15 cellular contexts compared by ENCODE assay signal in the genomic region with DNA sequence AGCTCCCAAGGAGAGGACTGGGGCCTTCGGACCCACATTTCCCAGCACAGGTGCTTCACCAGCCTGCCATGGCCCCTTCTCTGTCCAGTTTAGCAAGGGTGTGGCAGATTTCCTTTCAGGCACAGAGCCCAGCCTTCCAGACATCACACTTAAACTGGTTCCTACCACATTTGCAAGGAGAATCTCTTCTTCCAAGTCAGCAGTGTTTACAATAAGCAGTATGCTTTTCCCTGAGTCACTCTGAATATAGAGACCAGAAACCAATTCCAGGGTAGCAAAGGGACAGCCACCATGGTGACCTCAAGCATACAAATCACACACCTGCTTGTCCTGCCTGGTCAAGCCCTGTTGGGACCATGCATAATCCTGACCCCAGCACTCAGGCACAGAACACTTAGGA. TPM values are rescaled to one million over a fixed set of nuclear protein-coding genes. Genes with fewer than 3 reads are reported as not detected.
DNase-seq lines count a peak whose midpoint lies in the region; ATAC-seq and TF ChIP-seq lines count a peak whose summit lies in the region.
"Had no signal": no experiment of that assay in that cellular context is flagged by ENCODE, and none has a peak within 500 bp of the region (broad histone marks: within the 10 kb centered on the region; RNA-seq: fewer than 3 reads in every experiment).

No MANE protein-coding gene starts in this region.

- H3K4me1 ChIP-seq in Karpas-422 (ENCODE audit: low read length) (no peaks in the 10 kb centered on the region), stomach (peaks cover 9 to 38% (median 27%) of the 10 kb centered on the region in 4 donors), gastrocnemius medialis (peaks cover 0 to 9% of the 10 kb centered on the region in 2 donors)

- H3K4me3 ChIP-seq in Karpas-422 (ENCODE audit: low read length) (no peak overlapping the region), fibroblast of villous mesenchyme (ENCODE audit: low read depth, low read length) (no peak overlapping the region), stomach (no peak overlapping the region), gastrocnemius medialis (no peak overlapping the region)
- H3K4me3 ChIP-seq: SK-N-MC, testis had no signal

- H3K9me2 ChIP-seq in Karpas-422 (replicated peaks; ENCODE audit: insufficient read depth, low read length), result no peaks in the 10 kb centered on the region

- no peak overlapping the region for H3K9ac ChIP-seq in Karpas-422 (ENCODE audit: low read length)
- H3K9ac ChIP-seq: parathyroid adenoma had no signal

- H3K4me1 Mint-ChIP-seq in activated T-helper 17 cell treated with anti-CD3 and anti-CD28 coated beads, Interleukin-2, amount 50 U/mL, for 72 hours, result peaks cover 7% of the 10 kb centered on the region

- no peak for TF ChIP-seq POLR2A in stomach (IDR thresholded peaks at IDR 0.05)
- TF ChIP-seq POLR2A in gastrocnemius medialis (IDR thresholded peaks at IDR 0.05), result no peak

- H3K9me3 Mint-ChIP-seq in activated T-helper 17 cell treated with anti-CD3 and anti-CD28 coated beads, Interleukin-2, amount 50 U/mL, for 72 hours, result no peaks in the 10 kb centered on the region
- H3K9me3 Mint-ChIP-seq: HFFc6; naive thymus-derived CD4-positive, alpha-beta T cell had no signal

- H3K36me3 ChIP-seq in Karpas-422 (ENCODE audit: insufficient read depth, low read length) (no peaks in the 10 kb centered on the region), stomach (no peaks in the 10 kb centered on the region), gastrocnemius medialis (no peaks in the 10 kb centered on the region)

- H3K4me2 ChIP-seq in Karpas-422 (ENCODE audit: low read depth, low read length, poor library complexity, severe bottlenecking), result no peak overlapping the region

- no peak overlapping the region for H2AFZ ChIP-seq in Karpas-422 (ENCODE audit: low read length)
- H2AFZ ChIP-seq: parathyroid adenoma had no signal

- H3K9me3 ChIP-seq in Karpas-422 (ENCODE audit: low read length) (no peaks in the 10 kb centered on the region), stomach (no peaks in the 10 kb centered on the region), gastrocnemius medialis (no peaks in the 10 kb centered on the region)
- H3K9me3 ChIP-seq: testis had no signal

- H3K27me3 Mint-ChIP-seq in activated T-helper 17 cell treated with anti-CD3 and anti-CD28 coated beads, Interleukin-2, amount 50 U/mL, for 72 hours, result no peaks in the 10 kb centered on the region

- H3K36me3 Mint-ChIP-seq in activated T-helper 17 cell treated with anti-CD3 and anti-CD28 coated beads, Interleukin-2, amount 50 U/mL, for 72 hours (ENCODE audit: low read depth), result no peaks in the 10 kb centered on the region

- WGBS in stomach, 5 donors, result 10 to 36% (median 17%) methylated on average over 1 of the region's 1 CpG

- DNase-seq in Karpas-422, result peak; percentile 12
- peak; percentile 10 for DNase-seq in fibroblast of villous mesenchyme (ENCODE audit: low read depth)
- DNase-seq in stomach, result peak; percentile 55
- no peak for DNase-seq in gastrocnemius medialis
- no peak for DNase-seq in stimulated activated CD4-positive, alpha-beta T cell treated with anti-CD3 and anti-CD28 coated beads, Interleukin-2, amount 100 ng/mL, for 48 hours
- no peak for DNase-seq in EL
- DNase-seq: GDM1, KG1 had no signal

- H3K27ac ChIP-seq in Karpas-422 (ENCODE audit: low read length) (no peak overlapping the region), stomach (peak overlapping the region; percentile 54 to 76 (median 73)), gastrocnemius medialis (no peak overlapping the region)
- H3K27ac ChIP-seq: parathyroid adenoma, SK-N-MC had no signal

- H3K79me2 ChIP-seq in Karpas-422 (ENCODE audit: low read length), result no peaks in the 10 kb centered on the region
- H3K79me2 ChIP-seq: parathyroid adenoma had no signal

- no peak for TF ChIP-seq EP300 in stomach (IDR thresholded peaks at IDR 0.05)

- H3K27ac Mint-ChIP-seq in activated T-helper 17 cell treated with anti-CD3 and anti-CD28 coated beads, Interleukin-2, amount 50 U/mL, for 72 hours, result peak overlapping the region; percentile 63
- H3K27ac Mint-ChIP-seq: HFFc6 had no signal

- in situ Hi-C loops in gastrocnemius medialis (cut with MboI; ENCODE audit: low sequenced_read_pairs in 4 of 4), result no loop called here

- intact Hi-C loops in stomach (cut with DNase I; ENCODE audit: low total_unique reads) (no loop called here), gastrocnemius medialis (cut with DNase I; ENCODE audit: low total_unique reads) (no loop called here)

- H3K4me3 Mint-ChIP-seq in activated T-helper 17 cell treated with anti-CD3 and anti-CD28 coated beads, Interleukin-2, amount 50 U/mL, for 72 hours, result no peak overlapping the region
- H3K4me3 Mint-ChIP-seq: HFFc6 had no signal

- no peak for TF ChIP-seq CTCF in fibroblast of villous mesenchyme (IDR thresholded peaks at IDR 0.05; ENCODE audit: insufficient read depth, low read depth, low read length)
- TF ChIP-seq CTCF in stomach (IDR thresholded peaks at IDR 0.05), result no peak
- TF ChIP-seq CTCF in gastrocnemius medialis (IDR thresholded peaks at IDR 0.05 in 4 of 5, conservative IDR thresholded peaks at IDR 0.05 in 1 of 5), result no peak

- no peaks in the 10 kb centered on the region for H3K27me3 ChIP-seq in Karpas-422 (ENCODE audit: low read length)
- no peaks in the 10 kb centered on the region for H3K27me3 ChIP-seq in stomach
- H3K27me3 ChIP-seq in gastrocnemius medialis, result peaks cover 3 to 6% (median 5%) of the 10 kb centered on the region in 3 donors
- H3K27me3 ChIP-seq: testis had no signal

- ATAC-seq in activated T-helper 17 cell treated with anti-CD3 and anti-CD28 coated beads, Interleukin-2, amount 50 U/mL, for 72 hours (replicated peaks), result no peak
- ATAC-seq in HG03045 (IDR thresholded peaks at IDR 0.05; ENCODE audit: unreplicated experiment) (no peak), gastrocnemius medialis (no peak)

- H4K20me1 ChIP-seq in Karpas-422 (ENCODE audit: insufficient read depth, low read depth, low read length), result no peaks in the 10 kb centered on the region

RNA-seq across cellular contexts. Expression of a gene that starts 8.7 kb away (rescaled TPM):
- total RNA-seq in Karpas-422 (2014; rRNA removed; shearing (Covaris generic); ENCODE audit: low replicate concordance), result not detected in 2 replicates
- 10 to 100 TPM; 19.7 to 23.2 TPM for total RNA-seq in activated T-helper 17 cell treated with anti-CD3 and anti-CD28 coated beads, Interleukin-2, amount 50 U/mL, for 72 hours
- total RNA-seq in fibroblast of villous mesenchyme, result 12.1 and 13.2 TPM in 2 replicates
- total RNA-seq in stomach, result 10 to 100 TPM in 1 of 5 donors, 1 to 10 TPM in 2, not detected in 2; 1.1 to 10.7 (median 4.7) TPM
- 10 to 100 TPM in 1 of 3 donors, 1 to 10 TPM in 2; 4.4 to 32.8 (median 6.4) TPM for polyA plus RNA-seq in stomach
- total RNA-seq in gastrocnemius medialis, result 1 to 10 TPM in 3 of 4 donors, under 1 TPM in 1; 0.80 to 2.9 (median 1.8) TPM

RNA-seq across cellular contexts. Expression of a gene that starts 30.5 kb away (rescaled TPM):
- 1.0 and 2.1 TPM in 2 replicates for total RNA-seq in Karpas-422 (2014; rRNA removed; shearing (Covaris generic); ENCODE audit: low replicate concordance)
- total RNA-seq in activated T-helper 17 cell treated with anti-CD3 and anti-CD28 coated beads, Interleukin-2, amount 50 U/mL, for 72 hours, result 10 to 100 TPM; 13.5 to 13.6 TPM
- total RNA-seq in fibroblast of villous mesenchyme (10.6 and 11.7 TPM in 2 replicates), stomach (10 to 100 TPM; 33.8 to 63.2 (median 49.2) TPM), gastrocnemius medialis (10 to 100 TPM; 10.4 to 16.5 (median 13.5) TPM)
- polyA plus RNA-seq in stomach, result 10 to 100 TPM in 1 of 3 donors, 1 to 10 TPM in 2; 4.1 to 16.5 (median 4.6) TPM

RNA-seq across cellular contexts. Expression of a gene that starts 56.3 kb away (rescaled TPM):
- 26.4 and 34.1 TPM in 2 replicates for total RNA-seq in Karpas-422 (2014; rRNA removed; shearing (Covaris generic); ENCODE audit: low replicate concordance)
- 10 to 100 TPM; 21.8 to 63.9 TPM for total RNA-seq in activated T-helper 17 cell treated with anti-CD3 and anti-CD28 coated beads, Interleukin-2, amount 50 U/mL, for 72 hours
- total RNA-seq in fibroblast of villous mesenchyme (80.7 and 91.8 TPM in 2 replicates), stomach (100 to 1,000 TPM in 3 of 5 donors, 10 to 100 TPM in 2; 79.9 to 372 (median 140) TPM), gastrocnemius medialis (10 to 100 TPM; 44.8 to 73.9 (median 66.4) TPM)
- 100 to 1,000 TPM in 2 of 3 donors, 10 to 100 TPM in 1; 99.9 to 315 (median 169) TPM for polyA plus RNA-seq in stomach

Comparison
In these comparisons a context has a peak if more than half of its experiments do, and no peak if none do; other contexts are left out.
1. DNase-seq: peak in Karpas-422 (single experiment), fibroblast of villous mesenchyme (single experiment) and stomach (single experiment); none in gastrocnemius medialis (0 of 2), stimulated activated CD4-positive, alpha-beta T cell treated with anti-CD3 and anti-CD28 coated beads, Interleukin-2, amount 100 ng/mL, for 48 hours (0 of 2) and EL (single experiment).
2. H3K27ac ChIP-seq: peak in stomach (5 of 5); none in Karpas-422 (single experiment) and gastrocnemius medialis (0 of 4).